ENCODE assay signal across 10 cellular contexts in genomic region chr16:15653227-15653626, GRCh38. TPM values are rescaled to one million over a fixed set of nuclear protein-coding genes. Genes with fewer than 3 reads are reported as not detected.
A peak's percentile ranks its signal among the peaks of the same experiment; 100 is the strongest.
DNase-seq lines count a peak whose midpoint lies in the region; ATAC-seq and TF ChIP-seq lines count a peak whose summit lies in the region.
"Had no signal": no experiment of that assay in that cellular context is flagged by ENCODE, and none has a peak within 500 bp of the region (broad histone marks: within the 10 kb centered on the region; RNA-seq: fewer than 3 reads in every experiment).

No MANE protein-coding gene starts in this region.

- 16% methylated on average over 4 of the region's 4 CpGs for WGBS in suprapubic skin

- DNase-seq in activated T-cell treated with anti-CD3 and anti-CD28 coated beads, Interleukin-2, amount 50 U/mL, for 4 hours, result no peak
- DNase-seq in activated T-cell treated with anti-CD3 and anti-CD28 coated beads for 4 hours (no peak), glomerular visceral epithelial cell (ENCODE audit: extremely low spot score) (peak; percentile 21), suprapubic skin (ENCODE audit: low spot score in 2 of 2) (peak in 1 of 2 donors; percentile 63), upper lobe of right lung (no peak), NCI-H82 treated with DMSO at 0.1 percent for 48 hours (lab: John Stamatoyannopoulos, UW; ENCODE audit: unreplicated experiment) (no peak)
- DNase-seq in activated CD4-positive, alpha-beta memory T cell treated with anti-CD3 and anti-CD28 coated beads for 36 hours, result no peak
- DNase-seq: DMS79; effector memory CD4-positive, alpha-beta T cell had no signal

- peaks cover 40% of the 10 kb centered on the region for H3K4me1 ChIP-seq in suprapubic skin
- peaks cover 18% of the 10 kb centered on the region for H3K4me1 ChIP-seq in upper lobe of right lung

- H3K36me3 ChIP-seq in suprapubic skin (peaks cover 3% of the 10 kb centered on the region), upper lobe of right lung (no peaks in the 10 kb centered on the region)

- no peak for TF ChIP-seq POLR2A in suprapubic skin (IDR thresholded peaks at IDR 0.05)

- intact Hi-C loops in activated CD4-positive, alpha-beta memory T cell treated with anti-CD3 and anti-CD28 coated beads for 36 hours (cut with micrococcal nuclease), result no loop called here
- intact Hi-C loops in upper lobe of right lung (cut with DNase I), result no loop called here

- peaks cover 6% of the 10 kb centered on the region for H3K36me3 Mint-ChIP-seq in activated T-cell treated with anti-CD3 and anti-CD28 coated beads, Interleukin-2, amount 50 U/mL, for 4 hours (ENCODE audit: insufficient read depth)
- peaks cover 21% of the 10 kb centered on the region for H3K36me3 Mint-ChIP-seq in activated CD4-positive, alpha-beta memory T cell treated with anti-CD3 and anti-CD28 coated beads for 36 hours

- H3K27me3 ChIP-seq in suprapubic skin (no peaks in the 10 kb centered on the region), upper lobe of right lung (no peaks in the 10 kb centered on the region)

- CTCF ChIA-PET in activated CD4-positive, alpha-beta memory T cell treated with anti-CD3 and anti-CD28 coated beads for 36 hours (lab: Charles Lee), result interaction anchor here (1.0 to 1.6 kb wide), 3 partner anchors 9 to 51 kb away, joined by 3 to 6 read pairs (median 3); no protein-coding TSS in a partner anchor

- POLR2A ChIA-PET in activated CD4-positive, alpha-beta memory T cell treated with anti-CD3 and anti-CD28 coated beads for 36 hours (lab: Charles Lee), result no interaction called here

- H3K4me3 ChIP-seq in suprapubic skin (no peak overlapping the region), upper lobe of right lung (no peak overlapping the region)

- ATAC-seq in activated T-cell treated with anti-CD3 and anti-CD28 coated beads, Interleukin-2, amount 50 U/mL, for 4 hours, result no peak
- ATAC-seq in GM21529 (IDR thresholded peaks at IDR 0.05; ENCODE audit: unreplicated experiment) (no peak), upper lobe of right lung (no peak)

- H3K4me3 Mint-ChIP-seq in activated T-cell treated with anti-CD3 and anti-CD28 coated beads, Interleukin-2, amount 50 U/mL, for 4 hours, result peak overlapping the region; percentile 16
- peak overlapping the region; percentile 41 for H3K4me3 Mint-ChIP-seq in activated CD4-positive, alpha-beta memory T cell treated with anti-CD3 and anti-CD28 coated beads for 36 hours

- TF ChIP-seq CTCF in suprapubic skin (IDR thresholded peaks at IDR 0.05), result no peak
- TF ChIP-seq CTCF in upper lobe of right lung (IDR thresholded peaks at IDR 0.05), result no peak

- no peaks in the 10 kb centered on the region for H3K9me3 ChIP-seq in suprapubic skin
- H3K9me3 ChIP-seq in upper lobe of right lung, result no peaks in the 10 kb centered on the region

- H3K27ac Mint-ChIP-seq in activated CD4-positive, alpha-beta memory T cell treated with anti-CD3 and anti-CD28 coated beads for 36 hours, result peak overlapping the region; percentile 47

- no peaks in the 10 kb centered on the region for H3K9me3 Mint-ChIP-seq in activated T-cell treated with anti-CD3 and anti-CD28 coated beads, Interleukin-2, amount 50 U/mL, for 4 hours
- H3K9me3 Mint-ChIP-seq in activated CD4-positive, alpha-beta memory T cell treated with anti-CD3 and anti-CD28 coated beads for 36 hours, result no peaks in the 10 kb centered on the region

- TF ChIP-seq EP300 in suprapubic skin (IDR thresholded peaks at IDR 0.05), result no peak

- peaks cover 48% of the 10 kb centered on the region for H3K4me1 Mint-ChIP-seq in activated T-cell treated with anti-CD3 and anti-CD28 coated beads, Interleukin-2, amount 50 U/mL, for 4 hours (ENCODE audit: low read depth)
- peaks cover 50% of the 10 kb centered on the region for H3K4me1 Mint-ChIP-seq in activated CD4-positive, alpha-beta memory T cell treated with anti-CD3 and anti-CD28 coated beads for 36 hours (ENCODE audit: low read depth)

- H3K27ac ChIP-seq in suprapubic skin (peak overlapping the region; percentile 5), upper lobe of right lung (no peak overlapping the region)

- no peaks in the 10 kb centered on the region for H3K27me3 Mint-ChIP-seq in activated T-cell treated with anti-CD3 and anti-CD28 coated beads, Interleukin-2, amount 50 U/mL, for 4 hours (ENCODE audit: low read depth)
- no peaks in the 10 kb centered on the region for H3K27me3 Mint-ChIP-seq in activated CD4-positive, alpha-beta memory T cell treated with anti-CD3 and anti-CD28 coated beads for 36 hours

RNA-seq across cellular contexts. Expression of gene NDE1, which starts 3.2 kb away (rescaled TPM):
- total RNA-seq in activated T-cell treated with anti-CD3 and anti-CD28 coated beads, Interleukin-2, amount 50 U/mL, for 4 hours, result 10 to 100 TPM; 60.4 to 69.0 (median 60.5) TPM
- 100 to 1,000 TPM; 117 to 119 TPM for total RNA-seq in activated CD4-positive, alpha-beta memory T cell treated with anti-CD3 and anti-CD28 coated beads for 36 hours
- total RNA-seq in suprapubic skin (100 to 1,000 TPM in 3 of 4 donors, 10 to 100 TPM in 1; 85.2 to 145 (median 120) TPM), upper lobe of right lung (28.9 TPM)

RNA-seq across cellular contexts. Expression of gene MARF1, which starts 10.3 kb away (rescaled TPM):
- 10 to 100 TPM; 24.3 to 35.0 (median 34.1) TPM for total RNA-seq in activated T-cell treated with anti-CD3 and anti-CD28 coated beads, Interleukin-2, amount 50 U/mL, for 4 hours
- 10 to 100 TPM; 61.9 to 62.6 TPM for total RNA-seq in activated CD4-positive, alpha-beta memory T cell treated with anti-CD3 and anti-CD28 coated beads for 36 hours
- total RNA-seq in suprapubic skin, result 100 to 1,000 TPM in 1 of 4 donors, 10 to 100 TPM in 3; 36.2 to 117 (median 44.2) TPM
- total RNA-seq in upper lobe of right lung, result 97.1 TPM
